Comparison of ENCODE assay signal across 1 cellular context in the genomic region with DNA sequence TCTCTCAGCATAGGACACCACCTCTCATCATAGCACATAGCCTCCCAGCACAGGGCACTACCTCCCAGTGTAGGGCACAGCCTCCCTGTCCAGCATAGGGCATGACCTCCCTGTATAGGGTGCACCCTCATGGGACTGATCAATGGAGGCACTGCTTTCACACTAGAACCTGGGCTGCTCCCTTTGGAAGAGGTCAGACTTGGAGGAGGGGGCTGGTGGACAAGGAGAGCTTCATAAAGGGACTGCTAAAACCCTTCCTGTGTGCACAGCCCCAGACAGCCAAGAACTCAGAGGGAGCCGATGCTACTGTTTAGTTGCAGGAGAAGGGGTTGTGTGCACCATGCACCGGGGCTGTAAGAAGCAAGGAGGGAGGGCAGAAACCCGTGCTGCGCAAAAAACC.
TF ChIP-seq lines count a peak whose summit lies in the region.

No MANE protein-coding gene starts in this region.

TF ChIP-seq in HepG2, 621 proteins besides CTCF, POLR2A, EP300 and RAD21:
- no peak for TF ChIP-seq ATRX (CRISPR knock-in tag; IDR thresholded peaks at IDR 0.05; ENCODE audit: borderline replicate concordance)
- no peak for TF ChIP-seq DR1 (CRISPR knock-in tag; IDR thresholded peaks at IDR 0.05)
- no peak for TF ChIP-seq PCBP2 (optimal IDR thresholded peaks at IDR 0.05; ENCODE audit: low read depth, low read length, poor library complexity, severe bottlenecking)
- TF ChIP-seq, protein P1, sequence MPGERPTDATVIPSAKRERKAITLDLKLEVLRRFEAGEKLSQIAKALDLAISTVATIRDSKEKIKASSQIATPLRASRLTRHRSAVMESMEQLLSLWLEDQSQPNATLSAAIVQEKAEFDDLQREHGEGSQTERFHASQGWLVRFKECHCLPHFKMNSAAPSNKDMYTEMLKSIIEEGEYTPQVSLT (CRISPR knock-in tag; IDR thresholded peaks at IDR 0.05; ENCODE audit: borderline replicate concordance, low read depth): no peak
- no peak for TF ChIP-seq ARID5B (CRISPR knock-in tag; IDR thresholded peaks at IDR 0.05)
- TF ChIP-seq FOSL2 (CRISPR knock-in tag; IDR thresholded peaks at IDR 0.05): no peak
- TF ChIP-seq RNF2 (conservative IDR thresholded peaks at IDR 0.05; ENCODE audit: low read depth): no peak
- TF ChIP-seq SNAPC2 (CRISPR knock-in tag; IDR thresholded peaks at IDR 0.05): no peak
- no peak for TF ChIP-seq ONECUT2 (CRISPR knock-in tag; IDR thresholded peaks at IDR 0.05)
- TF ChIP-seq ZNF205 (CRISPR knock-in tag; IDR thresholded peaks at IDR 0.05): no peak
- no peak for TF ChIP-seq NFATC3 (CRISPR knock-in tag; IDR thresholded peaks at IDR 0.05)
- TF ChIP-seq, protein P2, sequence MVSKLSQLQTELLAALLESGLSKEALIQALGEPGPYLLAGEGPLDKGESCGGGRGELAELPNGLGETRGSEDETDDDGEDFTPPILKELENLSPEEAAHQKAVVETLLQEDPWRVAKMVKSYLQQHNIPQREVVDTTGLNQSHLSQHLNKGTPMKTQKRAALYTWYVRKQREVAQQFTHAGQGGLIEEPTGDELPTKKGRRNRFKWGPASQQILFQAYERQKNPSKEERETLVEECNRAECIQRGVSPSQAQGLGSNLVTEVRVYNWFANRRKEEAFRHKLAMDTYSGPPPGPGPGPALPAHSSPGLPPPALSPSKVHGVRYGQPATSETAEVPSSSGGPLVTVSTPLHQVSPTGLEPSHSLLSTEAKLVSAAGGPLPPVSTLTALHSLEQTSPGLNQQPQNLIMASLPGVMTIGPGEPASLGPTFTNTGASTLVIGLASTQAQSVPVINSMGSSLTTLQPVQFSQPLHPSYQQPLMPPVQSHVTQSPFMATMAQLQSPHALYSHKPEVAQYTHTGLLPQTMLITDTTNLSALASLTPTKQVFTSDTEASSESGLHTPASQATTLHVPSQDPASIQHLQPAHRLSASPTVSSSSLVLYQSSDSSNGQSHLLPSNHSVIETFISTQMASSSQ (IDR thresholded peaks at IDR 0.05; ENCODE audit: low read depth): no peak
- TF ChIP-seq, protein P2 (CRISPR knock-in tag; IDR thresholded peaks at IDR 0.05; ENCODE audit: borderline replicate concordance): no peak
- TF ChIP-seq, protein P3, sequence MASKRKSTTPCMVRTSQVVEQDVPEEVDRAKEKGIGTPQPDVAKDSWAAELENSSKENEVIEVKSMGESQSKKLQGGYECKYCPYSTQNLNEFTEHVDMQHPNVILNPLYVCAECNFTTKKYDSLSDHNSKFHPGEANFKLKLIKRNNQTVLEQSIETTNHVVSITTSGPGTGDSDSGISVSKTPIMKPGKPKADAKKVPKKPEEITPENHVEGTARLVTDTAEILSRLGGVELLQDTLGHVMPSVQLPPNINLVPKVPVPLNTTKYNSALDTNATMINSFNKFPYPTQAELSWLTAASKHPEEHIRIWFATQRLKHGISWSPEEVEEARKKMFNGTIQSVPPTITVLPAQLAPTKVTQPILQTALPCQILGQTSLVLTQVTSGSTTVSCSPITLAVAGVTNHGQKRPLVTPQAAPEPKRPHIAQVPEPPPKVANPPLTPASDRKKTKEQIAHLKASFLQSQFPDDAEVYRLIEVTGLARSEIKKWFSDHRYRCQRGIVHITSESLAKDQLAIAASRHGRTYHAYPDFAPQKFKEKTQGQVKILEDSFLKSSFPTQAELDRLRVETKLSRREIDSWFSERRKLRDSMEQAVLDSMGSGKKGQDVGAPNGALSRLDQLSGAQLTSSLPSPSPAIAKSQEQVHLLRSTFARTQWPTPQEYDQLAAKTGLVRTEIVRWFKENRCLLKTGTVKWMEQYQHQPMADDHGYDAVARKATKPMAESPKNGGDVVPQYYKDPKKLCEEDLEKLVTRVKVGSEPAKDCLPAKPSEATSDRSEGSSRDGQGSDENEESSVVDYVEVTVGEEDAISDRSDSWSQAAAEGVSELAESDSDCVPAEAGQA (IDR thresholded peaks at IDR 0.05; ENCODE audit: low read depth): no peak
- TF ChIP-seq, protein P3 (CRISPR knock-in tag; IDR thresholded peaks at IDR 0.05; ENCODE audit: borderline replicate concordance): no peak
- no peak for TF ChIP-seq GZF1 (CRISPR knock-in tag; IDR thresholded peaks at IDR 0.05)
TF ChIP-seq in HepG2: peak in this region for 0.
